Comparison of ENCODE assay signal across 8 cellular contexts in the genomic region with DNA sequence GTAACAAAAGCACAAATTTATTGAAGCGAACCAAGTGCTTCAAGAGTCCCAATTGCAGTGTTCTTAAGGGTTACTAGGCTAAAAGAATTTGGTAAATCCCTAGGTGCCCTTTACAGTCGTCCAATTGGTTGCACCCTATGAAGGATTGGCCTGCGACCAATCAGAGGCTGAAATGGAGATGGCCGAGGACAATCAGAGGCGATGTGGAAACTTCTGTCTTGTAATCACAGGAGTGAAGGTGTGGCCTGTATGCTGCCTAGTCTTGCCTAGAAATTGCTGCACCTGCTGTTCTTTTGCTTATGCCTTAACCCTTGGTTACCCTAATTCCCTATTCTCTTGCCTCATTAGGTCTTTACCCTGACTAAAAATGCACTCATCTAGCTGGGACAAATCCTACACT. TPM values are rescaled to one million over a fixed set of nuclear protein-coding genes. Genes with fewer than 3 reads are reported as not detected.
A peak's percentile ranks its signal among the peaks of the same experiment; 100 is the strongest.
DNase-seq lines count a peak whose midpoint lies in the region; FAIRE-seq and TF ChIP-seq lines count a peak whose summit lies in the region.

No MANE protein-coding gene starts in this region.

- peak overlapping the region; percentile 85 for H3K4me2 ChIP-seq in neural progenitor cell

- no peaks in the 10 kb centered on the region for H3K9me3 ChIP-seq in neural progenitor cell (ENCODE audit: low read depth)

- H3K27ac Mint-ChIP-seq in neural progenitor cell: no peak overlapping the region

- H3K27me3 Mint-ChIP-seq in neural progenitor cell (ENCODE audit: insufficient read depth, low read depth): no peaks in the 10 kb centered on the region

- H3F3A ChIP-seq in neural progenitor cell (ENCODE audit: low read depth): peaks cover 29% of the 10 kb centered on the region

- H3K4me3 Mint-ChIP-seq in neural progenitor cell: peak overlapping the region; percentile 88

- H3K9ac ChIP-seq in neural progenitor cell: no peak overlapping the region

- H4K20me1 ChIP-seq in neural progenitor cell (ENCODE audit: low read depth): peaks cover 4% of the 10 kb centered on the region

- DNase-seq in GM06990 (ENCODE audit: extremely low read depth, insufficient read length) (no peak), NCI-H1105 (lab: John Stamatoyannopoulos, UW) (peak; percentile 9), bronchial epithelial cell (ENCODE audit: low read depth) (peak; percentile 66), neural progenitor cell (ENCODE audit: low spot score) (peak; percentile 45), cortex of kidney (lab: John Stamatoyannopoulos, UW) (no peak), germinal center (ENCODE audit: low spot score) (no peak), GOT3 (lab: John Stamatoyannopoulos, UW) (no peak)
- DNase-seq in stimulated activated CD4-positive, alpha-beta T cell treated with anti-CD3 and anti-CD28 coated beads, Interleukin-2, amount 100 ng/mL, for 24 hours: no peak

- peaks cover 6% of the 10 kb centered on the region for H3K4me1 ChIP-seq in neural progenitor cell

- peaks cover 35% of the 10 kb centered on the region for H3K36me3 Mint-ChIP-seq in neural progenitor cell

- H3K4me3 ChIP-seq in GM06990 (replicated peaks; ENCODE audit: low read depth, low read length): peak overlapping the region; percentile 72
- peak overlapping the region; percentile 68 for H3K4me3 ChIP-seq in bronchial epithelial cell (ENCODE audit: low read depth, low read length)
- peak overlapping the region; percentile 85 for H3K4me3 ChIP-seq in neural progenitor cell

- no peak for FAIRE-seq in bronchial epithelial cell (lab: Jason Lieb, UNC)

- H3K27ac ChIP-seq in neural progenitor cell: no peak overlapping the region

- no peaks in the 10 kb centered on the region for H3K36me3 ChIP-seq in GM06990 (ENCODE audit: control insufficient read depth, insufficient read depth, low read length)
- no peaks in the 10 kb centered on the region for H3K36me3 ChIP-seq in bronchial epithelial cell (ENCODE audit: control insufficient read depth, insufficient read depth, low read length)
- no peaks in the 10 kb centered on the region for H3K36me3 ChIP-seq in neural progenitor cell

- H3K79me2 ChIP-seq in neural progenitor cell (ENCODE audit: low read depth): peaks cover 37% of the 10 kb centered on the region

- H3K27me3 ChIP-seq in GM06990 (replicated peaks; ENCODE audit: control insufficient read depth, insufficient read depth, low read length) (no peaks in the 10 kb centered on the region), bronchial epithelial cell (ENCODE audit: control insufficient read depth, insufficient read depth, low read length) (no peaks in the 10 kb centered on the region), neural progenitor cell (no peaks in the 10 kb centered on the region)

- no peak overlapping the region for H2AFZ ChIP-seq in neural progenitor cell (replicated peaks)

- H3K9me3 Mint-ChIP-seq in neural progenitor cell: peaks cover 22% of the 10 kb centered on the region

- peaks cover 20% of the 10 kb centered on the region for H3K4me1 Mint-ChIP-seq in neural progenitor cell

- TF ChIP-seq CTCF in GM06990 (IDR thresholded peaks at IDR 0.05; ENCODE audit: insufficient read depth, low read length, poor library complexity, severe bottlenecking) (no peak), bronchial epithelial cell (IDR thresholded peaks at IDR 0.05; ENCODE audit: insufficient read depth, low read length, severe bottlenecking) (no peak), neural progenitor cell (IDR thresholded peaks at IDR 0.05) (no peak)

RNA-seq across cellular contexts. Expression of a gene that starts 1.1 kb away (rescaled TPM):
- 16.1 and 18.6 TPM in 2 replicates for total RNA-seq in bronchial epithelial cell
- 40.4 and 57.1 TPM in 2 replicates for total RNA-seq in neural progenitor cell (ENCODE audit: low replicate concordance)

Comparison
In these comparisons a context has a peak if more than half of its experiments do, and no peak if none do; other contexts are left out.
1. DNase-seq: peak in NCI-H1105 (single experiment), bronchial epithelial cell (single experiment) and neural progenitor cell (single experiment); none in GM06990 (single experiment), cortex of kidney (single experiment), stimulated activated CD4-positive, alpha-beta T cell treated with anti-CD3 and anti-CD28 coated beads, Interleukin-2, amount 100 ng/mL, for 24 hours (0 of 2), germinal center (single experiment) and GOT3 (single experiment).
2. Peak in every context shown above with its lines, with median percentiles within 50 percentile points of each other: H3K4me3 ChIP-seq.